ENCODE assay signal across 26 cellular contexts in the genomic region with DNA sequence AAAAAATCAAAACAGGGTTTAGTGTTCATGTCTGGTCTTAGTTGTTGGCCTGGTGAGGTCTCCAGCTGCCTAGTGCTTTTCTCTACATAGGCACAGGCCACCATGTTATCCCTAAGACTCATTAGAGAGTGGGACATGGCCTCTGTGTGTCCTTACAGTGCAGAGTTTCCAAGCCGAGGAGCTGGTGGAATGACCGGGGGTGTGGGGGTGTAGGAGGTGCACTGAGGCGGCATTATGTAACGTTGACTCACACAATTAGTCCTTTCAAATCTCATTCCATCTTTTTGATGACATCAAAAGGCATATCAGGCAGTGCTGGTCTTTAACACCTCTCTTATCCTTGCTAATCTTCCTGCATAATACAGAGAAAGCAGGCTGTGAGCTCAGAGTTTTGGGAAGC.
DNase-seq lines count a peak whose midpoint lies in the region; ATAC-seq, FAIRE-seq and TF ChIP-seq lines count a peak whose summit lies in the region.
"Had no signal": no experiment of that assay in that cellular context is flagged by ENCODE, and none has a peak within 500 bp of the region (broad histone marks: within the 10 kb centered on the region; RNA-seq: fewer than 3 reads in every experiment).

No MANE protein-coding gene starts in this region.

- TF ChIP-seq POLR2A in breast epithelium (IDR thresholded peaks at IDR 0.05): no peak

- H3K27ac ChIP-seq in endodermal cell (ENCODE audit: low read depth, low read length) (no peak overlapping the region), breast epithelium (no peak overlapping the region)
- H3K27ac ChIP-seq: 22Rv1, C4-2B, SK-N-MC had no signal

- peaks cover 14% of the 10 kb centered on the region for H3K4me1 ChIP-seq in Loucy (ENCODE audit: insufficient read depth, low read length, poor library complexity, severe bottlenecking)
- peaks cover 5% of the 10 kb centered on the region for H3K4me1 ChIP-seq in endodermal cell (ENCODE audit: control insufficient read depth, insufficient read depth, low read length)
- no peaks in the 10 kb centered on the region for H3K4me1 ChIP-seq in breast epithelium

- H3K79me2 ChIP-seq in Loucy (ENCODE audit: insufficient read depth, low read length): no peaks in the 10 kb centered on the region

- peak; percentile 41 for DNase-seq in NCI-H82 (lab: John Stamatoyannopoulos, UW)
- no peak for DNase-seq in NCI-H82 treated with DMSO at 0.1 percent for 48 hours (lab: John Stamatoyannopoulos, UW; ENCODE audit: unreplicated experiment)
- DNase-seq in endodermal cell: peak; percentile 60
- DNase-seq in stimulated activated CD4-positive, alpha-beta T cell treated with anti-CD3 and anti-CD28 coated beads, Interleukin-2, amount 100 ng/mL, for 48 hours: no peak
- no peak for DNase-seq in breast epithelium (ENCODE audit: low spot score in 2 of 2)
- DNase-seq: CD8-positive, alpha-beta T cell; DMS79 treated with DMSO at 0.1 percent for 48 hours; HCEC 1CT; KG1; NCI-H1092; NCI-H1417 treated with DMSO at 0.1 percent for 48 hours; NCI-H1694 treated with DMSO at 0.1 percent for 48 hours; NCI-H2081; NCI-H2171 treated with DMSO at 0.1 percent for 48 hours; NCI-H774; SIG-M5 had no signal

- H3K9ac ChIP-seq in Loucy (ENCODE audit: low read depth, low read length, poor library complexity, severe bottlenecking) (no peak overlapping the region), endodermal cell (ENCODE audit: extremely low read depth, low read length, poor library complexity, severe bottlenecking) (no peak overlapping the region)

- H3K4me1 Mint-ChIP-seq in endodermal cell: peaks cover 22% of the 10 kb centered on the region
- H3K4me1 Mint-ChIP-seq: B cell had no signal

- H3K4me3 ChIP-seq in Loucy (ENCODE audit: low read length, poor library complexity, severe bottlenecking) (no peak overlapping the region), endodermal cell (ENCODE audit: low read length) (no peak overlapping the region), breast epithelium (no peak overlapping the region)
- H3K4me3 ChIP-seq: SK-N-MC had no signal

- no peaks in the 10 kb centered on the region for H3F3A ChIP-seq in Loucy (ENCODE audit: low read depth)

- peak overlapping the region; percentile 21 for H3K4me2 ChIP-seq in Loucy (ENCODE audit: low read depth, low read length, poor library complexity, severe bottlenecking)

- FAIRE-seq in islet of Langerhans (lab: Jason Lieb, UNC): peak; percentile 51
- FAIRE-seq: GM12891, H1, HTR-8/SVneo had no signal

- TF ChIP-seq CTCF in Loucy (conservative IDR thresholded peaks at IDR 0.05; ENCODE audit: low read length) (no peak), endodermal cell (conservative IDR thresholded peaks at IDR 0.05) (no peak), breast epithelium (IDR thresholded peaks at IDR 0.05) (no peak)

- no peaks in the 10 kb centered on the region for H3K9me3 Mint-ChIP-seq in endodermal cell
- H3K9me3 Mint-ChIP-seq: CD8-positive, alpha-beta T cell had no signal

- H3K27me3 ChIP-seq in Loucy (ENCODE audit: insufficient read depth, low read length, poor library complexity, severe bottlenecking): no peaks in the 10 kb centered on the region
- H3K27me3 ChIP-seq in endodermal cell (ENCODE audit: control insufficient read depth, insufficient read depth, low read length, poor library complexity, severe bottlenecking): peaks cover 9% of the 10 kb centered on the region
- no peaks in the 10 kb centered on the region for H3K27me3 ChIP-seq in breast epithelium

- H3K9me2 ChIP-seq in Loucy (replicated peaks; ENCODE audit: low read depth, low read length): no peaks in the 10 kb centered on the region

- H4K20me1 ChIP-seq in Loucy (ENCODE audit: insufficient read depth, low read length, poor library complexity, severe bottlenecking): no peaks in the 10 kb centered on the region

- intact Hi-C loops in breast epithelium (cut with DNase I; ENCODE audit: low total_unique reads): no loop called here

- 69% methylated on average over 4 of the region's 4 CpGs; no CpG with 5 or more reads in 1 of the 2 experiments for WGBS in endodermal cell (ENCODE audit: insufficient coverage in 1 of 2, insufficient read length in 1 of 2), 2 experiments

- no peak for ATAC-seq in HG03025 (IDR thresholded peaks at IDR 0.05; ENCODE audit: low FRiP score, unreplicated experiment)
- ATAC-seq: CD8-positive, alpha-beta T cell had no signal

- peaks cover 9% of the 10 kb centered on the region for H3K27me3 Mint-ChIP-seq in endodermal cell (ENCODE audit: insufficient read depth)
- H3K27me3 Mint-ChIP-seq: B cell had no signal

- H2AFZ ChIP-seq in Loucy (ENCODE audit: low read length): no peak overlapping the region

- H3K27ac Mint-ChIP-seq in endodermal cell: no peak overlapping the region
- H3K27ac Mint-ChIP-seq: B cell; CD8-positive, alpha-beta T cell had no signal

- no peak overlapping the region for H3K4me3 Mint-ChIP-seq in endodermal cell
- H3K4me3 Mint-ChIP-seq: B cell; CD8-positive, alpha-beta T cell had no signal

- H3K9me3 ChIP-seq in Loucy (ENCODE audit: insufficient read depth, low read depth, low read length): no peaks in the 10 kb centered on the region
- H3K9me3 ChIP-seq in endodermal cell (ENCODE audit: control insufficient read depth, low read length): no peaks in the 10 kb centered on the region
- H3K9me3 ChIP-seq in breast epithelium: no peaks in the 10 kb centered on the region

- H3K36me3 ChIP-seq in Loucy (ENCODE audit: insufficient read depth, low read length) (no peaks in the 10 kb centered on the region), endodermal cell (ENCODE audit: control insufficient read depth, insufficient read depth, low read length) (no peaks in the 10 kb centered on the region), breast epithelium (no peaks in the 10 kb centered on the region)

- H3K36me3 Mint-ChIP-seq in endodermal cell (ENCODE audit: low read depth): no peaks in the 10 kb centered on the region
- H3K36me3 Mint-ChIP-seq: CD8-positive, alpha-beta T cell had no signal

Comparison
In these comparisons a context has a peak if more than half of its experiments do, and no peak if none do; other contexts are left out.
1. DNase-seq: peak in NCI-H82 (single experiment) and endodermal cell (single experiment); none in NCI-H82 treated with DMSO at 0.1 percent for 48 hours (single experiment), stimulated activated CD4-positive, alpha-beta T cell treated with anti-CD3 and anti-CD28 coated beads, Interleukin-2, amount 100 ng/mL, for 48 hours (0 of 2) and breast epithelium (0 of 2).